In genomic region chr11:79758325-79758724, GRCh38 we compare ENCODE assay signal across 8 cellular contexts.
"Had no signal": no experiment of that assay in that cellular context is flagged by ENCODE, and none has a peak within 500 bp of the region (broad histone marks: within the 10 kb centered on the region; RNA-seq: fewer than 3 reads in every experiment).

No MANE protein-coding gene starts in this region.

- FAIRE-seq: G401.6, GM12878, GM12891, GM12892, GM18507, GM19239 had no signal

- ATAC-seq: GM12878 had no signal

- H3K4me3 ChIP-seq: GM12878 had no signal

- DNase-seq: GDM1, GF-D8 had no signal
